In the genomic region with DNA sequence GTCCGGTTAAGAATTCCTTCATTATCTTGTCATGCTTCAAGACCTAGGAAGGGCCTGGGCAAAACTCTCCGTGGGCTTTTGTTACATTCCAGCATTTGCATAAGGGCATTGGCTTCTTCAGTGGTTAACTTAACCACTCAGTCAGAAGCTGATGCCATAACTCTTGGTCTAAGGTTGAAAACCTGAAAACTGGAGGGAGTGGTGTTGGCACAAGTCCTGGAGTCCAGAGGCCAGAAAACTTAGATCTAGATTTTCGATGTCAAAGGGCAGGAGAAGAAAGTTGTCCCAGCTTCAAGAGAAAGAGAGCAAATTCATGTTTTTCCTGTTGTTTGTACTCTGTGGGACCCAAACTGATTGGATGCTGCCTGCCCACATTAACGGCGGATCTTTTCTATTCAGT, we compare ENCODE assay signal across 29 cellular contexts.
"Had no signal": no experiment of that assay in that cellular context is flagged by ENCODE, and none has a peak within 500 bp of the region (broad histone marks: within the 10 kb centered on the region; RNA-seq: fewer than 3 reads in every experiment).

No MANE protein-coding gene starts in this region.

- H3K79me2 ChIP-seq: parathyroid adenoma had no signal

- ATAC-seq: naive thymus-derived CD8-positive, alpha-beta T cell; natural killer cell treated with Interleukin-12 subunit alpha and Interleukin-12 subunit beta and Interleukin-15 and Interleukin-18, amount 100 ng/mL, for 72 hours; psoas muscle; right cardiac atrium; sciatic nerve; stimulated activated effector memory CD8-positive, alpha-beta T cell treated with anti-CD3 and anti-CD28 coated beads, Interleukin-12 subunit alpha, Interleukin-12 subunit beta, amount 100 ng/mL, for 72 hours; stimulated activated naive B cell treated with anti-CD40 and anti-IgM and Interleukin-4, amounts not matched to agents 10 μg/mL and 1 μg/mL and 100 μg/mL, for 72 hours; upper lobe of right lung had no signal

- H3K27me3 Mint-ChIP-seq: naive B cell; naive thymus-derived CD8-positive, alpha-beta T cell; natural killer cell treated with Interleukin-12 subunit alpha and Interleukin-12 subunit beta and Interleukin-15 and Interleukin-18, amount 100 ng/mL, for 72 hours; progenitor cell of endocrine pancreas; stimulated activated naive B cell treated with anti-CD40 and anti-IgM and Interleukin-4, amounts not matched to agents 10 μg/mL and 1 μg/mL and 100 μg/mL, for 72 hours; stimulated activated naive CD8-positive, alpha-beta T cell treated with anti-CD3 and anti-CD28 coated beads, Interleukin-15, Interleukin-2, amounts not matched to agents 100 ng/mL and 50 ng/mL, for 24 hours; type B pancreatic cell had no signal

- DNase-seq: naive B cell; naive thymus-derived CD8-positive, alpha-beta T cell; nephron progenitor cell; nucleus accumbens; posterior cingulate gyrus; psoas muscle; right cardiac atrium; stimulated activated CD4-positive, alpha-beta T cell treated with anti-CD3 and anti-CD28 coated beads, Interleukin-15, amount 100 ng/mL, for 24 hours; stimulated activated CD4-positive, alpha-beta T cell treated with anti-CD3 and anti-CD28 coated beads, Interleukin-2, amount 100 ng/mL, for 24 hours; stimulated activated CD4-positive, alpha-beta T cell treated with anti-CD3 and anti-CD28 coated beads, Interleukin-2, amount 100 ng/mL, for 48 hours; stimulated activated CD4-positive, alpha-beta T cell treated with anti-CD3 and anti-CD28 coated beads, Interleukin-4, amount 100 ng/mL, for 24 hours; stimulated activated naive B cell treated with anti-CD40 and anti-IgM and Interleukin-4, amounts not matched to agents 10 μg/mL and 1 μg/mL and 100 μg/mL, for 72 hours; stimulated activated naive CD4-positive, alpha-beta T cell treated with Interleukin-2 at 50 U/mL for 16 hours; stomach; thyroid gland; upper lobe of right lung; uterus had no signal

- H3K36me3 Mint-ChIP-seq: naive B cell; naive thymus-derived CD8-positive, alpha-beta T cell; natural killer cell treated with Interleukin-12 subunit alpha and Interleukin-12 subunit beta and Interleukin-15 and Interleukin-18, amount 100 ng/mL, for 72 hours; stimulated activated effector memory CD8-positive, alpha-beta T cell treated with anti-CD3 and anti-CD28 coated beads, Interleukin-12 subunit alpha, Interleukin-12 subunit beta, amount 100 ng/mL, for 72 hours; stimulated activated naive B cell treated with anti-CD40 and anti-IgM and Interleukin-4, amounts not matched to agents 10 μg/mL and 1 μg/mL and 100 μg/mL, for 72 hours; type B pancreatic cell had no signal

- H3K27ac Mint-ChIP-seq: naive B cell; naive thymus-derived CD8-positive, alpha-beta T cell; natural killer cell treated with Interleukin-12 subunit alpha and Interleukin-12 subunit beta and Interleukin-15 and Interleukin-18, amount 100 ng/mL, for 72 hours; nephron progenitor cell; progenitor cell of endocrine pancreas; stimulated activated effector memory CD8-positive, alpha-beta T cell treated with anti-CD3 and anti-CD28 coated beads, Interleukin-12 subunit alpha, Interleukin-12 subunit beta, amount 100 ng/mL, for 72 hours; stimulated activated naive B cell treated with anti-CD40 and anti-IgM and Interleukin-4, amounts not matched to agents 10 μg/mL and 1 μg/mL and 100 μg/mL, for 72 hours; stimulated activated naive CD8-positive, alpha-beta T cell treated with anti-CD3 and anti-CD28 coated beads, Interleukin-15, Interleukin-2, amounts not matched to agents 100 ng/mL and 50 ng/mL, for 24 hours; type B pancreatic cell had no signal

- H3K4me1 Mint-ChIP-seq: naive B cell; naive thymus-derived CD8-positive, alpha-beta T cell; nephron progenitor cell; stimulated activated effector memory CD8-positive, alpha-beta T cell treated with anti-CD3 and anti-CD28 coated beads, Interleukin-12 subunit alpha, Interleukin-12 subunit beta, amount 100 ng/mL, for 72 hours; stimulated activated naive B cell treated with anti-CD40 and anti-IgM and Interleukin-4, amounts not matched to agents 10 μg/mL and 1 μg/mL and 100 μg/mL, for 72 hours had no signal

- H3K36me3 ChIP-seq: neutrophil, stomach, thoracic aorta, thyroid gland, tibial nerve, upper lobe of right lung, uterus had no signal

- H3K27ac ChIP-seq: neutrophil, parathyroid adenoma, psoas muscle, skin epidermis, stomach, thoracic aorta, thyroid gland, tibial nerve, upper lobe of right lung, uterus had no signal

- H3K4me3 Mint-ChIP-seq: naive thymus-derived CD8-positive, alpha-beta T cell; natural killer cell treated with Interleukin-12 subunit alpha and Interleukin-12 subunit beta and Interleukin-15 and Interleukin-18, amount 100 ng/mL, for 72 hours; nephron progenitor cell; neural crest cell; stimulated activated effector memory CD8-positive, alpha-beta T cell treated with anti-CD3 and anti-CD28 coated beads, Interleukin-12 subunit alpha, Interleukin-12 subunit beta, amount 100 ng/mL, for 72 hours; stimulated activated naive B cell treated with anti-CD40 and anti-IgM and Interleukin-4, amounts not matched to agents 10 μg/mL and 1 μg/mL and 100 μg/mL, for 72 hours; stimulated activated naive CD8-positive, alpha-beta T cell treated with anti-CD3 and anti-CD28 coated beads, Interleukin-15, Interleukin-2, amounts not matched to agents 100 ng/mL and 50 ng/mL, for 24 hours; type B pancreatic cell had no signal

- H3K4me3 ChIP-seq: psoas muscle, skin epidermis, stomach, thoracic aorta, thyroid gland, tibial nerve, upper lobe of right lung, uterus had no signal

- H3K9me3 Mint-ChIP-seq: stimulated activated effector memory CD8-positive, alpha-beta T cell treated with anti-CD3 and anti-CD28 coated beads, Interleukin-12 subunit alpha, Interleukin-12 subunit beta, amount 100 ng/mL, for 72 hours had no signal

- H3K9me3 ChIP-seq: neutrophil, psoas muscle, stomach, thoracic aorta, thyroid gland, tibial nerve, upper lobe of right lung, uterus had no signal

- H3K4me1 ChIP-seq: parathyroid adenoma, psoas muscle, stomach, thyroid gland, tibial nerve, upper lobe of right lung, uterus had no signal

- H2AFZ ChIP-seq: parathyroid adenoma had no signal

- H3K27me3 ChIP-seq: neutrophil, stomach, thyroid gland, tibial nerve, upper lobe of right lung, uterus had no signal
